ENCODE assay signal across 8 cellular contexts in genomic region chr17:48100160-48100559, GRCh38. TPM values are rescaled to one million over a fixed set of nuclear protein-coding genes. Genes with fewer than 3 reads are reported as not detected.
DNase-seq lines count a peak whose midpoint lies in the region; ATAC-seq and TF ChIP-seq lines count a peak whose summit lies in the region.

No MANE protein-coding gene starts in this region.

- DNase-seq in BJ (ENCODE audit: low read depth) (peak; percentile 31), LNCaP clone FGC (ENCODE audit: low read depth) (no peak), C1 segment of cervical spinal cord (lab: John Stamatoyannopoulos, UW) (no peak), left lobe of liver (ENCODE audit: low spot score) (no peak)

- ATAC-seq in GM21723 (IDR thresholded peaks at IDR 0.05; ENCODE audit: unreplicated experiment) (no peak), left lobe of liver (no peak), GM21381 (IDR thresholded peaks at IDR 0.05; ENCODE audit: unreplicated experiment) (no peak)

- TF ChIP-seq CTCF in BJ (IDR thresholded peaks at IDR 0.05; ENCODE audit: insufficient read depth, low read depth, low read length) (no peak), LNCaP clone FGC (IDR thresholded peaks at IDR 0.05; ENCODE audit: control insufficient read depth, extremely low read depth, insufficient read depth) (no peak), nephron (IDR thresholded peaks at IDR 0.05; ENCODE audit: unreplicated experiment in 3 of 3) (no peak)

- intact Hi-C loops in dendritic cell treated with granulocyte-macrophage colony-stimulating factor and Interleukin-4, amounts not matched to agents 40 ng/mL and 50 ng/mL, for 4 days (cut with micrococcal nuclease) = no loop called here

- peaks cover 30% of the 10 kb centered on the region for H3K36me3 Mint-ChIP-seq in dendritic cell treated with granulocyte-macrophage colony-stimulating factor and Interleukin-4, amounts not matched to agents 40 ng/mL and 50 ng/mL, for 4 days (ENCODE audit: low read depth)
- peaks cover 9% of the 10 kb centered on the region for H3K36me3 Mint-ChIP-seq in nephron (ENCODE audit: low read depth)

- H3K4me3 ChIP-seq in BJ (ENCODE audit: low read depth, low read length) = peak overlapping the region; percentile 96
- H3K4me3 ChIP-seq in LNCaP clone FGC (ENCODE audit: low read depth, low read length) = peak overlapping the region; percentile 73

- H3K4me3 Mint-ChIP-seq in dendritic cell treated with granulocyte-macrophage colony-stimulating factor and Interleukin-4, amounts not matched to agents 40 ng/mL and 50 ng/mL, for 4 days = peak overlapping the region; percentile 96
- H3K4me3 Mint-ChIP-seq in nephron = peak overlapping the region; percentile 97 to 100 (median 98)

- no peaks in the 10 kb centered on the region for H3K27me3 ChIP-seq in BJ (ENCODE audit: control insufficient read depth, insufficient read depth, low read length)

- no peaks in the 10 kb centered on the region for H3K27me3 Mint-ChIP-seq in dendritic cell treated with granulocyte-macrophage colony-stimulating factor and Interleukin-4, amounts not matched to agents 40 ng/mL and 50 ng/mL, for 4 days
- H3K27me3 Mint-ChIP-seq in nephron (ENCODE audit: low read depth) = no peaks in the 10 kb centered on the region

- no peaks in the 10 kb centered on the region for H3K9me3 Mint-ChIP-seq in dendritic cell treated with granulocyte-macrophage colony-stimulating factor and Interleukin-4, amounts not matched to agents 40 ng/mL and 50 ng/mL, for 4 days
- peaks cover 4% of the 10 kb centered on the region for H3K9me3 Mint-ChIP-seq in nephron

- peaks cover 54% of the 10 kb centered on the region for H3K4me1 Mint-ChIP-seq in dendritic cell treated with granulocyte-macrophage colony-stimulating factor and Interleukin-4, amounts not matched to agents 40 ng/mL and 50 ng/mL, for 4 days (ENCODE audit: low read depth)
- H3K4me1 Mint-ChIP-seq in nephron = peaks cover 11% of the 10 kb centered on the region

- POLR2A ChIA-PET in BJ (lab: Charles Lee) = interaction anchor here (0.6 kb wide), 1 partner anchor 32 kb away, joined by 3 read pairs; no protein-coding TSS in a partner anchor

- H3K36me3 ChIP-seq in BJ (ENCODE audit: control insufficient read depth, insufficient read depth, low read length) = peaks cover 1% of the 10 kb centered on the region; the same call in 1 of the 2 replicates

- H3K27ac Mint-ChIP-seq in dendritic cell treated with granulocyte-macrophage colony-stimulating factor and Interleukin-4, amounts not matched to agents 40 ng/mL and 50 ng/mL, for 4 days = peak overlapping the region; percentile 95
- peak overlapping the region; percentile 89 to 98 (median 98) for H3K27ac Mint-ChIP-seq in nephron

- CTCF ChIA-PET in BJ (lab: Yijun Ruan, JAX) = interaction anchor here (0.9 to 5.7 kb wide), 5 partner anchors 18 to 121 kb away, joined by 3 to 26 read pairs (median 4); no protein-coding TSS in a partner anchor

RNA-seq across cellular contexts. Expression of gene CBX1, which starts 1.1 kb away (rescaled TPM):
- polyA plus RNA-seq in BJ (2011; rRNA removed) = 20.7 and 40.4 TPM in 2 replicates
- polyA minus RNA-seq in BJ (2011; rRNA and poly(A)+ RNA removed) = 7.6 and 7.8 TPM in 2 replicates
- total RNA-seq in left lobe of liver = 8.2 TPM

RNA-seq across cellular contexts. Expression of gene SNX11, which starts 7.4 kb away (rescaled TPM):
- polyA plus RNA-seq in BJ (2011; rRNA removed) = 23.5 and 27.3 TPM in 2 replicates
- 12.0 and 16.9 TPM in 2 replicates for polyA minus RNA-seq in BJ (2011; rRNA and poly(A)+ RNA removed)
- total RNA-seq in left lobe of liver = 9.8 TPM

RNA-seq across cellular contexts. Expression of gene NFE2L1, which starts 52.0 kb away (rescaled TPM):
- polyA plus RNA-seq in BJ (2011; rRNA removed) = 255 and 281 TPM in 2 replicates
- 169 and 279 TPM in 2 replicates for polyA minus RNA-seq in BJ (2011; rRNA and poly(A)+ RNA removed)
- 150 TPM for total RNA-seq in left lobe of liver
